ENCODE assay signal across 8 cellular contexts in genomic region chr15:62254137-62254934, GRCh38.
DNase-seq lines count a peak whose midpoint lies in the region; ATAC-seq and TF ChIP-seq lines count a peak whose summit lies in the region.

No MANE protein-coding gene starts in this region.

- TF ChIP-seq CTCF in endothelial cell (IDR thresholded peaks at IDR 0.05; ENCODE audit: unreplicated experiment), result peak; percentile 86

- ATAC-seq in naive thymus-derived CD8-positive, alpha-beta T cell, result peak in 1 of 2 donors; percentile 41

- H3K36me3 Mint-ChIP-seq in activated CD4-positive, alpha-beta memory T cell treated with anti-CD3 and anti-CD28 coated beads, Interleukin-2, amount 10 ng/mL, durations not matched to agents 7 days and 5 days (ENCODE audit: low read depth), result no peaks in the 10 kb centered on the region
- H3K36me3 Mint-ChIP-seq in endothelial cell (ENCODE audit: low read depth, unreplicated experiment), result peaks cover 6% of the 10 kb centered on the region
- H3K36me3 Mint-ChIP-seq in naive thymus-derived CD8-positive, alpha-beta T cell, result no peaks in the 10 kb centered on the region

- CTCF ChIA-PET in activated CD4-positive, alpha-beta memory T cell treated with anti-CD3 and anti-CD28 coated beads, Interleukin-2, amount 10 ng/mL, durations not matched to agents 7 days and 5 days (lab: Charles Lee), result interaction anchor here (0.8 to 1.8 kb wide), 13 partner anchors 9 to 382 kb away, joined by 3 to 9 read pairs (median 4); no protein-coding TSS in a partner anchor

- DNase-seq in NOMO-1 treated with DMSO at 0.1 percent for 48 hours (lab: John Stamatoyannopoulos, UW; ENCODE audit: unreplicated experiment) (peak; percentile 33), NOMO-1 treated with dmso at 0.1 percent for 144 hours (lab: John Stamatoyannopoulos, UW; ENCODE audit: unreplicated experiment) (no peak), NCI-H2107 treated with DMSO at 0.1 percent for 48 hours (lab: John Stamatoyannopoulos, UW; ENCODE audit: unreplicated experiment) (peak; percentile 12), endothelial cell (ENCODE audit: low spot score) (peak; percentile 90), NCI-H128 (lab: John Stamatoyannopoulos, UW; ENCODE audit: unreplicated experiment) (no peak)
- peak; percentile 69 for DNase-seq in activated CD4-positive, alpha-beta memory T cell treated with anti-CD3 and anti-CD28 coated beads, Interleukin-2, amount 10 ng/mL, durations not matched to agents 7 days and 5 days
- DNase-seq in naive thymus-derived CD8-positive, alpha-beta T cell, result peak in 6 of 10 donors; percentile 18 to 45 (median 35)
- DNase-seq in stimulated activated naive CD4-positive, alpha-beta T cell treated with Interleukin-2 at 50 U/mL for 16 hours (lab: John Stamatoyannopoulos, UW), result peak; percentile 53

- no peaks in the 10 kb centered on the region for H3K9me3 Mint-ChIP-seq in activated CD4-positive, alpha-beta memory T cell treated with anti-CD3 and anti-CD28 coated beads, Interleukin-2, amount 10 ng/mL, durations not matched to agents 7 days and 5 days
- peaks cover 4% of the 10 kb centered on the region for H3K9me3 Mint-ChIP-seq in endothelial cell (ENCODE audit: unreplicated experiment)
- peaks cover 0 to 2% (median 0%) of the 10 kb centered on the region in 9 donors for H3K9me3 Mint-ChIP-seq in naive thymus-derived CD8-positive, alpha-beta T cell

- POLR2A ChIA-PET in activated CD4-positive, alpha-beta memory T cell treated with anti-CD3 and anti-CD28 coated beads, Interleukin-2, amount 10 ng/mL, durations not matched to agents 7 days and 5 days (lab: Charles Lee), result interaction anchor here (0.6 kb wide), 1 partner anchor 130 kb away, joined by 5 read pairs; no protein-coding TSS in a partner anchor
- POLR2A ChIA-PET in naive thymus-derived CD8-positive, alpha-beta T cell (lab: Charles Lee), result no interaction called here

- no peaks in the 10 kb centered on the region for H3K27me3 Mint-ChIP-seq in activated CD4-positive, alpha-beta memory T cell treated with anti-CD3 and anti-CD28 coated beads, Interleukin-2, amount 10 ng/mL, durations not matched to agents 7 days and 5 days
- peaks cover 9% of the 10 kb centered on the region for H3K27me3 Mint-ChIP-seq in endothelial cell (ENCODE audit: unreplicated experiment)
- H3K27me3 Mint-ChIP-seq in naive thymus-derived CD8-positive, alpha-beta T cell, result peaks cover 9 to 47% (median 14%) of the 10 kb centered on the region in 5 donors

- no peaks in the 10 kb centered on the region for H3K4me1 Mint-ChIP-seq in activated CD4-positive, alpha-beta memory T cell treated with anti-CD3 and anti-CD28 coated beads, Interleukin-2, amount 10 ng/mL, durations not matched to agents 7 days and 5 days
- H3K4me1 Mint-ChIP-seq in endothelial cell (ENCODE audit: unreplicated experiment), result peaks cover 8% of the 10 kb centered on the region
- H3K4me1 Mint-ChIP-seq in naive thymus-derived CD8-positive, alpha-beta T cell, result no peaks in the 10 kb centered on the region

- no peak overlapping the region for H3K27ac Mint-ChIP-seq in activated CD4-positive, alpha-beta memory T cell treated with anti-CD3 and anti-CD28 coated beads, Interleukin-2, amount 10 ng/mL, durations not matched to agents 7 days and 5 days
- H3K27ac Mint-ChIP-seq in endothelial cell (ENCODE audit: unreplicated experiment), result no peak overlapping the region
- H3K27ac Mint-ChIP-seq in naive thymus-derived CD8-positive, alpha-beta T cell, result peak overlapping the region in 1 of 10 donors; percentile 60

- no peak overlapping the region for H3K4me3 Mint-ChIP-seq in activated CD4-positive, alpha-beta memory T cell treated with anti-CD3 and anti-CD28 coated beads, Interleukin-2, amount 10 ng/mL, durations not matched to agents 7 days and 5 days
- no peak overlapping the region for H3K4me3 Mint-ChIP-seq in endothelial cell (ENCODE audit: unreplicated experiment)
- H3K4me3 Mint-ChIP-seq in naive thymus-derived CD8-positive, alpha-beta T cell, result no peak overlapping the region

Comparison
In these comparisons a context has a peak if more than half of its experiments do, and no peak if none do; other contexts are left out.
1. DNase-seq: peak in NOMO-1 treated with DMSO at 0.1 percent for 48 hours (single experiment), NCI-H2107 treated with DMSO at 0.1 percent for 48 hours (single experiment), activated CD4-positive, alpha-beta memory T cell treated with anti-CD3 and anti-CD28 coated beads, Interleukin-2, amount 10 ng/mL, durations not matched to agents 7 days and 5 days (single experiment), endothelial cell (single experiment), naive thymus-derived CD8-positive, alpha-beta T cell (6 of 10) and stimulated activated naive CD4-positive, alpha-beta T cell treated with Interleukin-2 at 50 U/mL for 16 hours (single experiment); none in NOMO-1 treated with dmso at 0.1 percent for 144 hours (single experiment) and NCI-H128 (single experiment).